8 cellular contexts compared by ENCODE assay signal in genomic region chr13:59771272-59771671, GRCh38.
DNase-seq lines count a peak whose midpoint lies in the region; ATAC-seq and TF ChIP-seq lines count a peak whose summit lies in the region.

No MANE protein-coding gene starts in this region.

- in situ Hi-C loops in T47D (cut with HindIII; ENCODE audit: low pct_unique_long_range_greater_than_20kb, low sequenced_read_pairs) = no loop called here

- no peaks in the 10 kb centered on the region for H3K9me2 ChIP-seq in MM.1S (replicated peaks; ENCODE audit: insufficient read depth, low read length)

- H3K4me3 Mint-ChIP-seq in nephron progenitor cell = no peak overlapping the region

- peaks cover 27% of the 10 kb centered on the region for H3K4me1 Mint-ChIP-seq in nephron progenitor cell

- TF ChIP-seq CTCF in GM10248 (IDR thresholded peaks at IDR 0.05; ENCODE audit: control extremely low read depth, extremely low read depth, low read depth, missing control alignments) (peak; percentile 29), MM.1S (IDR thresholded peaks at IDR 0.05; ENCODE audit: low read length) (peak; percentile 36), nephron progenitor cell (IDR thresholded peaks at IDR 0.05) (peak; percentile 54)

- H3K27me3 ChIP-seq in MM.1S (replicated peaks; ENCODE audit: insufficient read depth, low read length) = no peaks in the 10 kb centered on the region

- H3K9me3 Mint-ChIP-seq in nephron progenitor cell = no peaks in the 10 kb centered on the region

- no peak overlapping the region for H3K4me3 ChIP-seq in MM.1S (ENCODE audit: low read length)

- no peak overlapping the region for H3K27ac Mint-ChIP-seq in nephron progenitor cell

- no peak overlapping the region for H3K27ac ChIP-seq in MM.1S (ENCODE audit: low read length)

- no peaks in the 10 kb centered on the region for H3K79me2 ChIP-seq in MM.1S (ENCODE audit: low read length)

- no peak overlapping the region for H2AFZ ChIP-seq in MM.1S (ENCODE audit: low read length)

- peaks cover 4% of the 10 kb centered on the region for H3K36me3 Mint-ChIP-seq in nephron progenitor cell (ENCODE audit: low read depth)

- H3K4me2 ChIP-seq in MM.1S (ENCODE audit: low read depth, low read length) = no peak overlapping the region

- no peaks in the 10 kb centered on the region for H4K20me1 ChIP-seq in MM.1S (ENCODE audit: insufficient read depth, low read length)

- H3K9ac ChIP-seq in MM.1S (ENCODE audit: low read length) = no peak overlapping the region

- POLR2A ChIA-PET in GM10248 (lab: Yijun Ruan, JAX) = no interaction called here

- H3K27me3 Mint-ChIP-seq in nephron progenitor cell (ENCODE audit: low read depth, poor library complexity) = no peaks in the 10 kb centered on the region

- ATAC-seq in GM19463 (IDR thresholded peaks at IDR 0.05; ENCODE audit: unreplicated experiment) = no peak

- no peaks in the 10 kb centered on the region for H3K9me3 ChIP-seq in MM.1S (replicated peaks; ENCODE audit: insufficient read depth, low read length)

- no peaks in the 10 kb centered on the region for H3K36me3 ChIP-seq in MM.1S (replicated peaks; ENCODE audit: insufficient read depth, low read length)

- no peaks in the 10 kb centered on the region for H3F3A ChIP-seq in MM.1S (ENCODE audit: insufficient read depth, low read length)

- DNase-seq in GM10248 (ENCODE audit: extremely low spot score) = no peak
- DNase-seq in MM.1S = no peak
- DNase-seq in T47D (ENCODE audit: low read depth in 1 of 2, low spot score in 1 of 2) = peak; percentile 4 to 15
- DNase-seq in nephron progenitor cell = no peak
- DNase-seq in NCI-H1417 treated with DMSO at 0.1 percent for 48 hours (lab: John Stamatoyannopoulos, UW) = no peak
- DNase-seq in NCI-H1930 (lab: John Stamatoyannopoulos, UW) = no peak
- no peak for DNase-seq in stimulated activated CD4-positive, alpha-beta T cell treated with anti-CD3 and anti-CD28 coated beads, Interleukin-15, amount 100 ng/mL, for 24 hours

- CTCF ChIA-PET in GM10248 (lab: Yijun Ruan, JAX) = interaction anchor here (0.8 to 2.9 kb wide), 13 partner anchors 11 to 93 kb away, joined by 3 to 16 read pairs (median 5); no protein-coding TSS in a partner anchor

- H3K4me1 ChIP-seq in MM.1S (ENCODE audit: low read length) = no peaks in the 10 kb centered on the region

Comparison
In these comparisons a context has a peak if more than half of its experiments do, and no peak if none do; other contexts are left out.
1. DNase-seq: peak in T47D (2 of 2); none in GM10248 (single experiment), MM.1S (single experiment), nephron progenitor cell (single experiment), NCI-H1417 treated with DMSO at 0.1 percent for 48 hours (single experiment), NCI-H1930 (0 of 2) and stimulated activated CD4-positive, alpha-beta T cell treated with anti-CD3 and anti-CD28 coated beads, Interleukin-15, amount 100 ng/mL, for 24 hours (single experiment).
2. Peak in every context shown above with its lines, with median percentiles within 50 percentile points of each other: CTCF ChIP-seq.